In the genomic region with DNA sequence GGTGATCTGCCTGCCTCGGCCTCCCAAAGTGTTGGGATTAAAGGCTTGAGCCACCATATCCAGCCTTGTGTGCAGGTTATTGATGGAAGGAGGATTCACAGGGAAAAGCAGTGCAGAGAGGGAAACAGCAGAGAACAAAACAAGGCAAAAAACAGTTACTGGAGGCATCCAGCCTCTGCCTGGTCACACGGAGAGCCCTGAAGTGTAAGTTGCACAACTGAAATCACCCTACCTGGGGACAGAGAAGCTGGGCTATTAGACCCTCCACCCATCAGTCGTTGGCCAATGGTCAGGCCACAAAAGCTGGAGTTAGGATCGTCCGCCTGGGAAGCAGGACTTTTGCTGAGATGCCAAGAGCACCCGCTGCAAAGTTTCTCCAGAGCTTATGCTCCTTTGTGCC, we compare ENCODE assay signal across 11 cellular contexts. TPM values are rescaled to one million over a fixed set of nuclear protein-coding genes. Genes with fewer than 3 reads are reported as not detected.
A peak's percentile ranks its signal among the peaks of the same experiment; 100 is the strongest.
DNase-seq lines count a peak whose midpoint lies in the region; ATAC-seq and TF ChIP-seq lines count a peak whose summit lies in the region.
"Had no signal": no experiment of that assay in that cellular context is flagged by ENCODE, and none has a peak within 500 bp of the region (broad histone marks: within the 10 kb centered on the region; RNA-seq: fewer than 3 reads in every experiment).

No MANE protein-coding gene starts in this region.

- TF ChIP-seq CTCF in HFFc6 (IDR thresholded peaks at IDR 0.05) (no peak), choroid plexus epithelial cell (conservative IDR thresholded peaks at IDR 0.05; ENCODE audit: low read depth, low read length) (no peak), left lung (IDR thresholded peaks at IDR 0.05) (no peak), WERI-Rb-1 (IDR thresholded peaks at IDR 0.05; ENCODE audit: low read depth, low read length) (no peak)

- H3K27me3 ChIP-seq in left lung = no peaks in the 10 kb centered on the region
- H3K27me3 ChIP-seq in WERI-Rb-1 (ENCODE audit: insufficient read depth, low read depth, severe bottlenecking) = no peaks in the 10 kb centered on the region

- no peaks in the 10 kb centered on the region for H3K9me3 Mint-ChIP-seq in HFFc6
- H3K9me3 Mint-ChIP-seq: activated naive CD8-positive, alpha-beta T cell treated with anti-CD3 and anti-CD28 coated beads, Interleukin-2, amount 50 U/mL, for 24 hours; CD4-positive, CD25-positive, alpha-beta regulatory T cell had no signal

- no peak for DNase-seq in HFFc6
- peak; percentile 5 for DNase-seq in choroid plexus epithelial cell (ENCODE audit: low read depth)
- no peak for DNase-seq in left lung
- no peak for DNase-seq in hepatic stellate cell (ENCODE audit: low spot score)
- DNase-seq in stimulated activated CD4-positive, alpha-beta T cell treated with anti-CD3 and anti-CD28 coated beads, Interleukin-2, amount 100 ng/mL, for 48 hours = no peak
- DNase-seq in WERI-Rb-1 = no peak
- DNase-seq: activated CD8-positive, alpha-beta memory T cell treated with anti-CD3 and anti-CD28 coated beads, Interleukin-2, amount 10 ng/mL, durations not matched to agents 7 days and 5 days; activated naive CD8-positive, alpha-beta T cell treated with anti-CD3 and anti-CD28 coated beads, Interleukin-2, amount 50 U/mL, for 24 hours; CD4-positive, CD25-positive, alpha-beta regulatory T cell had no signal

- ATAC-seq in left lung (peak; percentile 4), HG02678 (IDR thresholded peaks at IDR 0.05; ENCODE audit: unreplicated experiment) (no peak)
- ATAC-seq: activated CD8-positive, alpha-beta memory T cell treated with anti-CD3 and anti-CD28 coated beads, Interleukin-2, amount 10 ng/mL, durations not matched to agents 7 days and 5 days; activated naive CD8-positive, alpha-beta T cell treated with anti-CD3 and anti-CD28 coated beads, Interleukin-2, amount 50 U/mL, for 24 hours had no signal

- no peaks in the 10 kb centered on the region for H3K36me3 Mint-ChIP-seq in HFFc6 (ENCODE audit: low read depth)
- H3K36me3 Mint-ChIP-seq: activated CD8-positive, alpha-beta memory T cell treated with anti-CD3 and anti-CD28 coated beads, Interleukin-2, amount 10 ng/mL, durations not matched to agents 7 days and 5 days; CD4-positive, CD25-positive, alpha-beta regulatory T cell had no signal

- no peak overlapping the region for H3K4me3 ChIP-seq in choroid plexus epithelial cell (ENCODE audit: low read depth, low read length)
- no peak overlapping the region for H3K4me3 ChIP-seq in left lung
- H3K4me3 ChIP-seq in skin epidermis = peak overlapping the region in 2 of 7 experiments; percentile 5 to 11
- H3K4me3 ChIP-seq in WERI-Rb-1 (ENCODE audit: low read depth, low read length) = no peak overlapping the region

- peak overlapping the region; percentile 82 for H3K4me3 Mint-ChIP-seq in HFFc6
- H3K4me3 Mint-ChIP-seq: activated CD8-positive, alpha-beta memory T cell treated with anti-CD3 and anti-CD28 coated beads, Interleukin-2, amount 10 ng/mL, durations not matched to agents 7 days and 5 days; activated naive CD8-positive, alpha-beta T cell treated with anti-CD3 and anti-CD28 coated beads, Interleukin-2, amount 50 U/mL, for 24 hours; CD4-positive, CD25-positive, alpha-beta regulatory T cell had no signal

- H3K4me1 ChIP-seq in left lung = peaks cover 0 to 3% of the 10 kb centered on the region in 2 donors

- H3K27ac ChIP-seq in left lung = peak overlapping the region; percentile 37 to 53
- peak overlapping the region in 11 of 21 experiments; percentile 5 to 63 (median 45) for H3K27ac ChIP-seq in skin epidermis
- no peak overlapping the region for H3K27ac ChIP-seq in WERI-Rb-1

- peak overlapping the region; percentile 96 for H3K27ac Mint-ChIP-seq in HFFc6
- H3K27ac Mint-ChIP-seq: activated CD8-positive, alpha-beta memory T cell treated with anti-CD3 and anti-CD28 coated beads, Interleukin-2, amount 10 ng/mL, durations not matched to agents 7 days and 5 days; activated naive CD8-positive, alpha-beta T cell treated with anti-CD3 and anti-CD28 coated beads, Interleukin-2, amount 50 U/mL, for 24 hours; CD4-positive, CD25-positive, alpha-beta regulatory T cell had no signal

- peaks cover 31% of the 10 kb centered on the region for H3K4me1 Mint-ChIP-seq in HFFc6 (ENCODE audit: low read depth)
- H3K4me1 Mint-ChIP-seq: activated CD8-positive, alpha-beta memory T cell treated with anti-CD3 and anti-CD28 coated beads, Interleukin-2, amount 10 ng/mL, durations not matched to agents 7 days and 5 days; activated naive CD8-positive, alpha-beta T cell treated with anti-CD3 and anti-CD28 coated beads, Interleukin-2, amount 50 U/mL, for 24 hours; CD4-positive, CD25-positive, alpha-beta regulatory T cell had no signal

- H3K9me3 ChIP-seq in left lung = no peaks in the 10 kb centered on the region
- no peaks in the 10 kb centered on the region for H3K9me3 ChIP-seq in WERI-Rb-1 (ENCODE audit: severe bottlenecking)

- intact Hi-C loops in left lung (cut with DNase I) = no loop called here

- peaks cover 2% of the 10 kb centered on the region for H3K27me3 Mint-ChIP-seq in HFFc6 (ENCODE audit: insufficient read depth)

- no peaks in the 10 kb centered on the region for H3K36me3 ChIP-seq in left lung
- no peaks in the 10 kb centered on the region for H3K36me3 ChIP-seq in WERI-Rb-1

RNA-seq across cellular contexts. Expression of gene BCO1, which starts 57.9 kb away (rescaled TPM):
- total RNA-seq in HFFc6 (2021; fragmentation: NEBNext Ultra II Directional; extraction: Animal tissue kit (Norgen Biotek cat#: 25700)) = not detected
- total RNA-seq in left lung = under 1 TPM in 1 of 2 donors, not detected in 1; 0.50 TPM
- total RNA-seq: activated CD8-positive, alpha-beta memory T cell treated with anti-CD3 and anti-CD28 coated beads, Interleukin-2, amount 10 ng/mL, durations not matched to agents 7 days and 5 days; CD4-positive, CD25-positive, alpha-beta regulatory T cell had no signal
